ENCODE assay signal across 20 cellular contexts in genomic region chr14:37078131-37078530, GRCh38.
A peak's percentile ranks its signal among the peaks of the same experiment; 100 is the strongest.
DNase-seq lines count a peak whose midpoint lies in the region; ATAC-seq lines count a peak whose summit lies in the region.
"Had no signal": no experiment of that assay in that cellular context is flagged by ENCODE, and none has a peak within 500 bp of the region (broad histone marks: within the 10 kb centered on the region; RNA-seq: fewer than 3 reads in every experiment).

No MANE protein-coding gene starts in this region.

- no peaks in the 10 kb centered on the region for H3K9me3 ChIP-seq in right cardiac atrium (ENCODE audit: control insufficient read depth, low read length)
- H3K9me3 ChIP-seq: BE2C, Caco-2 had no signal

- H3K4me1 ChIP-seq in right cardiac atrium (ENCODE audit: control insufficient read depth, insufficient read depth, low read length): no peaks in the 10 kb centered on the region
- H3K4me1 ChIP-seq: BE2C, Caco-2 had no signal

- no peak overlapping the region for H3K4me3 ChIP-seq in right cardiac atrium (ENCODE audit: low read length)
- H3K4me3 ChIP-seq: K562 had no signal

- intact Hi-C loops in Right ventricle myocardium inferior (cut with DNase I) (no loop called here), right cardiac atrium (cut with DNase I) (no loop called here)

- no peak for ATAC-seq in Right ventricle myocardium inferior
- ATAC-seq in esophagus mucosa: no peak
- no peak for ATAC-seq in right cardiac atrium
- ATAC-seq: K562, PC-3 had no signal

- WGBS in right cardiac atrium: 38% methylated on average over 2 of the region's 2 CpGs

- H3K27ac ChIP-seq in right cardiac atrium (ENCODE audit: low read length): no peak overlapping the region
- H3K27ac ChIP-seq: 22Rv1 had no signal

- DNase-seq in AG08395 (ENCODE audit: low spot score) (peak; percentile 6), GM04503 (ENCODE audit: low read depth) (peak; percentile 19), amniotic epithelial cell (ENCODE audit: low read depth) (peak; percentile 57), glomerular visceral epithelial cell (ENCODE audit: extremely low spot score) (peak; percentile 58), NAMALWA (ENCODE audit: low spot score) (no peak), Right ventricle myocardium inferior (ENCODE audit: missing footprints) (no peak), right cardiac atrium (no peak)
- DNase-seq: BE2C; Caco-2; CD4-positive, alpha-beta T cell; H9; MV-4-11; NCI-H1417; NCI-H187; NCI-H2107; NCI-H524; PC-3 had no signal

- H3K27me3 ChIP-seq in right cardiac atrium (ENCODE audit: control insufficient read depth, insufficient read depth): no peaks in the 10 kb centered on the region
- H3K27me3 ChIP-seq: BE2C had no signal

Comparison
In these comparisons a context has a peak if more than half of its experiments do, and no peak if none do; other contexts are left out.
1. DNase-seq: peak in AG08395 (single experiment), GM04503 (single experiment), amniotic epithelial cell (single experiment) and glomerular visceral epithelial cell (single experiment); none in NAMALWA (single experiment), Right ventricle myocardium inferior (single experiment) and right cardiac atrium (0 of 3).